ENCODE assay signal across 21 cellular contexts in the genomic region with DNA sequence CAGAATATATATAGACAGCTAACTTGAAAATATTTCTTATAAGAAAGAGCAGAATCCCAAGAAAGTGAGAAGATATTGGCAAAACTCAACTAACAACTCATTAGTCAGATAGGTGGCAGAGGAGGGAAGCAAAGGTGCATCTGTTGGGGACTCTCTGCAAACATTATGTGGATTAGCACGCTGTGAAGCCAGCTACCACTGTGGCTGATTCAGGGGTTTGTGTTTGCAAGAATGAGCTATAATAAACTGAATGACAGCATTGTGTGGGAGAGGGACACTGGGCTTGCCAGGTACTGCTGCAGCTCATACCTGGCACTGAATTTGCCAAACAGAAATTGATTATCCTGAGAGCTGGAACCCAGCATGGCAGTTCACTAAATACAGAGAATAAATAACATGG.
A peak's percentile ranks its signal among the peaks of the same experiment; 100 is the strongest.
DNase-seq lines count a peak whose midpoint lies in the region; ATAC-seq and TF ChIP-seq lines count a peak whose summit lies in the region.
"Had no signal": no experiment of that assay in that cellular context is flagged by ENCODE, and none has a peak within 500 bp of the region (broad histone marks: within the 10 kb centered on the region; RNA-seq: fewer than 3 reads in every experiment).

No MANE protein-coding gene starts in this region.

- H3K4me1 ChIP-seq in mesenchymal stem cell (ENCODE audit: control insufficient read depth, insufficient read depth, low read depth, low read length) (no peaks in the 10 kb centered on the region), PC-9 (replicated peaks; ENCODE audit: insufficient read depth) (no peaks in the 10 kb centered on the region)
- H3K4me1 ChIP-seq: A549, HAP-1 had no signal

- CTCF ChIA-PET in WTC11 (lab: Charles Lee) = interaction anchor here (1.0 kb wide), 1 partner anchor 129 kb away, joined by 3 read pairs; no protein-coding TSS in a partner anchor
- CTCF ChIA-PET in PC-9 (lab: Charles Lee) = no interaction called here

- H2BK12ac ChIP-seq in mesenchymal stem cell (ENCODE audit: low read length in 2 of 2) = no peak overlapping the region

- H2BK5ac ChIP-seq in mesenchymal stem cell (ENCODE audit: low read depth, low read length, poor library complexity, severe bottlenecking) = peak overlapping the region; percentile 44

- intact Hi-C loops in PC-9 (cut with micrococcal nuclease; ENCODE audit: unreplicated experiment) = no loop called here

- H3K36me3 Mint-ChIP-seq in WTC11 = no peaks in the 10 kb centered on the region
- H3K36me3 Mint-ChIP-seq: CD4-positive, alpha-beta memory T cell had no signal

- no peak overlapping the region for H3K4me2 ChIP-seq in mesenchymal stem cell (ENCODE audit: low read length, poor library complexity, severe bottlenecking)
- H3K4me2 ChIP-seq in PC-9 = no peak overlapping the region
- H3K4me2 ChIP-seq: A549 had no signal

- no peaks in the 10 kb centered on the region for H3K9me2 ChIP-seq in PC-9 (ENCODE audit: insufficient read depth)

- H3K4me3 Mint-ChIP-seq in WTC11 = no peak overlapping the region
- H3K4me3 Mint-ChIP-seq: CD4-positive, alpha-beta memory T cell; HFFc6 had no signal

- H3K27me3 Mint-ChIP-seq in WTC11 (ENCODE audit: low read depth) = no peaks in the 10 kb centered on the region; the same call in 1 of the 2 replicates
- H3K27me3 Mint-ChIP-seq: CD4-positive, alpha-beta memory T cell had no signal

- H3K27ac Mint-ChIP-seq in WTC11 = no peak overlapping the region
- H3K27ac Mint-ChIP-seq: CD4-positive, alpha-beta memory T cell; HFFc6 had no signal

- no peaks in the 10 kb centered on the region for H3K79me2 ChIP-seq in PC-9 (ENCODE audit: low read depth)

- H2AFZ ChIP-seq in mesenchymal stem cell (ENCODE audit: low read depth, low read length) = no peak overlapping the region
- H2AFZ ChIP-seq in PC-9 = no peak overlapping the region

- 34% methylated on average over 1 of the region's 1 CpG for WGBS in mesenchymal stem cell

- H3K14ac ChIP-seq in mesenchymal stem cell (ENCODE audit: low read length in 2 of 2) = no peak overlapping the region

- no peak overlapping the region for H3K23ac ChIP-seq in mesenchymal stem cell (ENCODE audit: low read length in 2 of 2)

- TF ChIP-seq CTCF in WTC11 (IDR thresholded peaks at IDR 0.05) (no peak), PC-9 (conservative IDR thresholded peaks at IDR 0.05) (no peak)

- BruUV-seq in PC-9 (replicated peaks; lab: Mats Ljungman, UMichigan) = no TSS peak

- H3K18ac ChIP-seq in mesenchymal stem cell (ENCODE audit: low read depth in 1 of 2, low read length in 2 of 2) = no peak overlapping the region

- no peak overlapping the region for H4K8ac ChIP-seq in mesenchymal stem cell (ENCODE audit: low read length)

- H3K4me1 Mint-ChIP-seq in WTC11 = peaks cover 11% of the 10 kb centered on the region
- H3K4me1 Mint-ChIP-seq: CD4-positive, alpha-beta memory T cell had no signal

- no peaks in the 10 kb centered on the region for H3K79me1 ChIP-seq in mesenchymal stem cell (replicated peaks; ENCODE audit: low read length, poor library complexity, severe bottlenecking)

- H4K91ac ChIP-seq in mesenchymal stem cell (ENCODE audit: low read length) = no peak overlapping the region

- peaks cover 3% of the 10 kb centered on the region for H3K9me3 Mint-ChIP-seq in WTC11

- H3K36me3 ChIP-seq in mesenchymal stem cell (ENCODE audit: control insufficient read depth in 1 of 2, insufficient read depth in 2 of 2, low read depth in 1 of 2, low read length in 2 of 2) (no peaks in the 10 kb centered on the region), PC-9 (ENCODE audit: low read depth) (no peaks in the 10 kb centered on the region)
- H3K36me3 ChIP-seq: HAP-1 had no signal

- no peaks in the 10 kb centered on the region for H3K27me3 ChIP-seq in mesenchymal stem cell (ENCODE audit: control insufficient read depth in 1 of 2, insufficient read depth in 1 of 2, low read length in 2 of 2)
- 0 out of 2 replicates have a peak, but pooled peaks cover 6% of the 10 kb centered on the region for H3K27me3 ChIP-seq in PC-9 (ENCODE audit: insufficient read depth, low read depth)

- H3K9me3 ChIP-seq in mesenchymal stem cell (ENCODE audit: control insufficient read depth, low read length) (peaks cover 4% of the 10 kb centered on the region), PC-9 (ENCODE audit: insufficient read depth, low read depth) (no peaks in the 10 kb centered on the region)
- H3K9me3 ChIP-seq: A549, HAP-1 had no signal

- H2BK15ac ChIP-seq in mesenchymal stem cell (ENCODE audit: low read depth, poor library complexity, severe bottlenecking) = no peak overlapping the region

- DNase-seq in Ammon's horn (ENCODE audit: low spot score) = peak; percentile 7
- DNase-seq in NCI-H69 (lab: John Stamatoyannopoulos, UW) = peak; percentile 21
- DNase-seq in WTC11 (ENCODE audit: low spot score) = no peak
- no peak for DNase-seq in mesenchymal stem cell
- DNase-seq in PC-9 = no peak
- no peak for DNase-seq in NCI-H128 (lab: John Stamatoyannopoulos, UW; ENCODE audit: unreplicated experiment)
- DNase-seq: 8988T; ACHN; AML-193; C1 segment of cervical spinal cord; Calu3; CD4-positive, alpha-beta memory T cell; COR-L47; DMS53; DMS79 treated with DMSO at 0.1 percent for 48 hours; GF-D8; GOT3; HFFc6 had no signal

- no peak overlapping the region for H3K9ac ChIP-seq in mesenchymal stem cell (ENCODE audit: low read length)

- H3K4me3 ChIP-seq in mesenchymal stem cell (ENCODE audit: insufficient read depth in 1 of 2, low read depth in 1 of 2, low read length in 2 of 2) (no peak overlapping the region), PC-9 (no peak overlapping the region)
- H3K4me3 ChIP-seq: A549, HAP-1 had no signal

- ATAC-seq in WTC11 (peak; percentile 73), HG02981 (IDR thresholded peaks at IDR 0.05; ENCODE audit: unreplicated experiment) (no peak)
- ATAC-seq: A549 had no signal

- no peaks in the 10 kb centered on the region for H3F3A ChIP-seq in PC-9 (ENCODE audit: insufficient read depth, low read depth)

- H2BK120ac ChIP-seq in mesenchymal stem cell (ENCODE audit: low read depth, low read length) = no peak overlapping the region

- no peak overlapping the region for H3K4ac ChIP-seq in mesenchymal stem cell (ENCODE audit: low read depth in 1 of 2, low read length in 2 of 2)

- H4K20me1 ChIP-seq in PC-9 (ENCODE audit: insufficient read depth) = no peaks in the 10 kb centered on the region

- H2AK5ac ChIP-seq in mesenchymal stem cell (ENCODE audit: low read length, severe bottlenecking) = no peak overlapping the region

- POLR2A ChIA-PET in WTC11 (lab: Charles Lee) = no interaction called here
- POLR2A ChIA-PET in PC-9 (lab: Charles Lee; ENCODE audit: unreplicated experiment) = interaction anchor here (0.6 kb wide), 1 partner anchor 940 kb away, joined by 3 read pairs; no protein-coding TSS in a partner anchor

- H3K27ac ChIP-seq in mesenchymal stem cell (ENCODE audit: low read length, poor library complexity, severe bottlenecking) (no peak overlapping the region), PC-9 (no peak overlapping the region)
- H3K27ac ChIP-seq: A549 had no signal

TF ChIP-seq in WTC11, 78 proteins besides CTCF, POLR2A, EP300 and RAD21:
- TF ChIP-seq, protein P1, sequence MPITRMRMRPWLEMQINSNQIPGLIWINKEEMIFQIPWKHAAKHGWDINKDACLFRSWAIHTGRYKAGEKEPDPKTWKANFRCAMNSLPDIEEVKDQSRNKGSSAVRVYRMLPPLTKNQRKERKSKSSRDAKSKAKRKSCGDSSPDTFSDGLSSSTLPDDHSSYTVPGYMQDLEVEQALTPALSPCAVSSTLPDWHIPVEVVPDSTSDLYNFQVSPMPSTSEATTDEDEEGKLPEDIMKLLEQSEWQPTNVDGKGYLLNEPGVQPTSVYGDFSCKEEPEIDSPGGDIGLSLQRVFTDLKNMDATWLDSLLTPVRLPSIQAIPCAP (CRISPR knock-in tag; IDR thresholded peaks at IDR 0.05) = no peak
- TF ChIP-seq ETV6 (CRISPR knock-in tag; IDR thresholded peaks at IDR 0.05) (no peak), GABPB1 (CRISPR knock-in tag; IDR thresholded peaks at IDR 0.05) (no peak), PRRX2 (CRISPR knock-in tag; IDR thresholded peaks at IDR 0.05) (no peak), NR1H2 (CRISPR knock-in tag; IDR thresholded peaks at IDR 0.05) (no peak), TP53 (CRISPR knock-in tag; IDR thresholded peaks at IDR 0.05) (no peak), NR3C1 (CRISPR knock-in tag; conservative IDR thresholded peaks at IDR 0.05; ENCODE audit: low read depth) (no peak), SMAD3 (CRISPR knock-in tag; IDR thresholded peaks at IDR 0.05; ENCODE audit: borderline replicate concordance) (no peak), FOXP1 (CRISPR knock-in tag; IDR thresholded peaks at IDR 0.05; ENCODE audit: borderline replicate concordance) (no peak)
- TF ChIP-seq, protein P2, sequence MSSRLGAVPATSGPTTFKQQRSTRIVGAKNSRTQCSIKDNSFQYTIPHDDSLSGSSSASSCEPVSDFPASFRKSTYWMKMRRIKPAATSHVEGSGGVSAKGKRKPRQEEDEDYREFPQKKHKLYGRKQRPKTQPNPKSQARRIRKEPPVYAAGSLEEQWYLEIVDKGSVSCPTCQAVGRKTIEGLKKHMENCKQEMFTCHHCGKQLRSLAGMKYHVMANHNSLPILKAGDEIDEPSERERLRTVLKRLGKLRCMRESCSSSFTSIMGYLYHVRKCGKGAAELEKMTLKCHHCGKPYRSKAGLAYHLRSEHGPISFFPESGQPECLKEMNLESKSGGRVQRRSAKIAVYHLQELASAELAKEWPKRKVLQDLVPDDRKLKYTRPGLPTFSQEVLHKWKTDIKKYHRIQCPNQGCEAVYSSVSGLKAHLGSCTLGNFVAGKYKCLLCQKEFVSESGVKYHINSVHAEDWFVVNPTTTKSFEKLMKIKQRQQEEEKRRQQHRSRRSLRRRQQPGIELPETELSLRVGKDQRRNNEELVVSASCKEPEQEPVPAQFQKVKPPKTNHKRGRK (CRISPR knock-in tag; IDR thresholded peaks at IDR 0.05; ENCODE audit: borderline replicate concordance) = no peak

Comparison
In these comparisons a context has a peak if more than half of its experiments do, and no peak if none do; other contexts are left out.
1. DNase-seq: peak in Ammon's horn (single experiment) and NCI-H69 (single experiment); none in WTC11 (single experiment), mesenchymal stem cell (single experiment), PC-9 (0 of 2) and NCI-H128 (single experiment).